Comparison of ENCODE assay signal across 8 cellular contexts in the genomic region with DNA sequence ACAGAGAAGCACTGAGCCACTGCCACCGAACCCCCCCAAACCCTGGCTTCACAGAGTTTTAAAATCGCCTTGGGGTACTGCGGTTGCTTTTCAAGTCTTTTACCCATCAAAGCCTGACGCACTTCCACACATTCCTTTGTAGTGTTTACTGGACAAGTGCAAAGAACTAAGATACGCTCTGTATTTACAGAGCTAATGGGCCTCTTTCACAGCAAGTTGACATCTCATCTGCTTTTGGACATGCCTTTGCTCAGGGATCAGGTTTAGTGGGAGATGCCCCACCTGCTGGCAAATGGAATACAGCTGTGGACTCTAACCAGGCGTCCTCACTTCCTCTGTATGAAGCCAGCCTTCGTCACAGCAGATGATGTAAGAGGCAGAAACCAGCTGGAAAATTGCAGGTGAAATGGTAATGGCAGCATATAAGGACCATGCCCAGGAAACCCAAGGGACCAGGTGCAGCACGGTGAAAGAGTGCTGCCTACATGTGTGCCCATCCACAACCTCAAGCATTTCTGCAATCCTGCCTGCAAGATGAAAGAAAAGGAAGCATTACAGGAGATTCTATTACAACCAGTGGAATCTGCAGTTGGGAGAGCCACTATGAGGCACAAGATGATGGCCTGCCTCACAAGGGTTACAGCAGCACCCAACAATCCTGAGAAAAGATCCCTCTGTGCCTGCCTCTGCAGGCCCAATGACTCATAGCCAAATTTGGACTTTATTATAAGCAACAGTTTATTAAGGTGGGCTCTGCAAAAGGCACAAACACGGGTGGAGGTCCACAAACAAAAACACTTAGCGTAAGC. TPM values are rescaled to one million over a fixed set of nuclear protein-coding genes. Genes with fewer than 3 reads are reported as not detected.
DNase-seq lines count a peak whose midpoint lies in the region; ATAC-seq and TF ChIP-seq lines count a peak whose summit lies in the region.

No MANE protein-coding gene starts in this region.

- H3K27me3 Mint-ChIP-seq in activated naive CD4-positive, alpha-beta T cell treated with anti-CD3 and anti-CD28 coated beads, Interleukin-2, amount 10 ng/mL, durations not matched to agents 7 days and 5 days = no peaks in the 10 kb centered on the region
- H3K27me3 Mint-ChIP-seq in T-helper 1 cell treated with Interleukin-12 subunit alpha and Interleukin-12 subunit beta and Interleukin-4 antibody, amounts not matched to agents 30 μg/mL and 1 μg/mL, for 36 hours (ENCODE audit: low read depth) = no peaks in the 10 kb centered on the region

- H3K4me3 Mint-ChIP-seq in activated naive CD4-positive, alpha-beta T cell treated with anti-CD3 and anti-CD28 coated beads, Interleukin-2, amount 10 ng/mL, durations not matched to agents 7 days and 5 days = peak overlapping the region; percentile 4
- H3K4me3 Mint-ChIP-seq in T-helper 1 cell treated with Interleukin-12 subunit alpha and Interleukin-12 subunit beta and Interleukin-4 antibody, amounts not matched to agents 30 μg/mL and 1 μg/mL, for 36 hours = peak overlapping the region; percentile 59

- peaks cover 14% of the 10 kb centered on the region for H3K36me3 Mint-ChIP-seq in activated naive CD4-positive, alpha-beta T cell treated with anti-CD3 and anti-CD28 coated beads, Interleukin-2, amount 10 ng/mL, durations not matched to agents 7 days and 5 days
- peaks cover 7% of the 10 kb centered on the region for H3K36me3 Mint-ChIP-seq in T-helper 1 cell treated with Interleukin-12 subunit alpha and Interleukin-12 subunit beta and Interleukin-4 antibody, amounts not matched to agents 30 μg/mL and 1 μg/mL, for 36 hours (ENCODE audit: low read depth)

- peaks cover 90% of the 10 kb centered on the region for H3K4me1 Mint-ChIP-seq in activated naive CD4-positive, alpha-beta T cell treated with anti-CD3 and anti-CD28 coated beads, Interleukin-2, amount 10 ng/mL, durations not matched to agents 7 days and 5 days
- peaks cover 72% of the 10 kb centered on the region for H3K4me1 Mint-ChIP-seq in T-helper 1 cell treated with Interleukin-12 subunit alpha and Interleukin-12 subunit beta and Interleukin-4 antibody, amounts not matched to agents 30 μg/mL and 1 μg/mL, for 36 hours (ENCODE audit: low read depth)

- peak; percentile 45 for DNase-seq in activated naive CD4-positive, alpha-beta T cell treated with anti-CD3 and anti-CD28 coated beads, Interleukin-2, amount 10 ng/mL, durations not matched to agents 7 days and 5 days
- DNase-seq in activated naive CD4-positive, alpha-beta T cell (lab: John Stamatoyannopoulos, UW) = no peak
- DNase-seq in fibroblast of the aortic adventitia (ENCODE audit: low read depth) (peak; percentile 80), smooth muscle cell of the brain vasculature (ENCODE audit: low read depth, low spot score) (peak; percentile 47)

- peak overlapping the region; percentile 84 for H3K27ac Mint-ChIP-seq in activated naive CD4-positive, alpha-beta T cell treated with anti-CD3 and anti-CD28 coated beads, Interleukin-2, amount 10 ng/mL, durations not matched to agents 7 days and 5 days
- H3K27ac Mint-ChIP-seq in T-helper 1 cell treated with Interleukin-12 subunit alpha and Interleukin-12 subunit beta and Interleukin-4 antibody, amounts not matched to agents 30 μg/mL and 1 μg/mL, for 36 hours = peak overlapping the region; percentile 75

- no peak for ATAC-seq in GM21447 (IDR thresholded peaks at IDR 0.05; ENCODE audit: unreplicated experiment)
- no peak for ATAC-seq in GM19324 (IDR thresholded peaks at IDR 0.05; ENCODE audit: low FRiP score, unreplicated experiment)
- no peak for ATAC-seq in GM21528 (IDR thresholded peaks at IDR 0.05; ENCODE audit: low FRiP score, unreplicated experiment)

- H3K4me3 ChIP-seq in fibroblast of the aortic adventitia (ENCODE audit: low read depth, low read length) = no peak overlapping the region

- H3K9me3 Mint-ChIP-seq in activated naive CD4-positive, alpha-beta T cell treated with anti-CD3 and anti-CD28 coated beads, Interleukin-2, amount 10 ng/mL, durations not matched to agents 7 days and 5 days = no peaks in the 10 kb centered on the region
- H3K9me3 Mint-ChIP-seq in T-helper 1 cell treated with Interleukin-12 subunit alpha and Interleukin-12 subunit beta and Interleukin-4 antibody, amounts not matched to agents 30 μg/mL and 1 μg/mL, for 36 hours = no peaks in the 10 kb centered on the region

- TF ChIP-seq CTCF in fibroblast of the aortic adventitia (IDR thresholded peaks at IDR 0.05; ENCODE audit: insufficient read depth, low read length) = no peak

- CTCF ChIA-PET in activated naive CD4-positive, alpha-beta T cell treated with anti-CD3 and anti-CD28 coated beads, Interleukin-2, amount 10 ng/mL, durations not matched to agents 7 days and 5 days (lab: Charles Lee) = interaction anchor here (0.9 kb wide), 1 partner anchor 8 kb away, joined by 4 read pairs; no protein-coding TSS in a partner anchor

RNA-seq across cellular contexts. Expression of a gene that starts 34.7 kb away (rescaled TPM):
- 15.5 and 25.3 TPM in 2 replicates for total RNA-seq in fibroblast of the aortic adventitia (ENCODE audit: low replicate concordance)

Comparison
In these comparisons a context has a peak if more than half of its experiments do, and no peak if none do; other contexts are left out.
1. DNase-seq: peak in activated naive CD4-positive, alpha-beta T cell treated with anti-CD3 and anti-CD28 coated beads, Interleukin-2, amount 10 ng/mL, durations not matched to agents 7 days and 5 days (single experiment), fibroblast of the aortic adventitia (single experiment) and smooth muscle cell of the brain vasculature (single experiment); none in activated naive CD4-positive, alpha-beta T cell (0 of 4).